25 cellular contexts compared by ENCODE assay signal in the genomic region with DNA sequence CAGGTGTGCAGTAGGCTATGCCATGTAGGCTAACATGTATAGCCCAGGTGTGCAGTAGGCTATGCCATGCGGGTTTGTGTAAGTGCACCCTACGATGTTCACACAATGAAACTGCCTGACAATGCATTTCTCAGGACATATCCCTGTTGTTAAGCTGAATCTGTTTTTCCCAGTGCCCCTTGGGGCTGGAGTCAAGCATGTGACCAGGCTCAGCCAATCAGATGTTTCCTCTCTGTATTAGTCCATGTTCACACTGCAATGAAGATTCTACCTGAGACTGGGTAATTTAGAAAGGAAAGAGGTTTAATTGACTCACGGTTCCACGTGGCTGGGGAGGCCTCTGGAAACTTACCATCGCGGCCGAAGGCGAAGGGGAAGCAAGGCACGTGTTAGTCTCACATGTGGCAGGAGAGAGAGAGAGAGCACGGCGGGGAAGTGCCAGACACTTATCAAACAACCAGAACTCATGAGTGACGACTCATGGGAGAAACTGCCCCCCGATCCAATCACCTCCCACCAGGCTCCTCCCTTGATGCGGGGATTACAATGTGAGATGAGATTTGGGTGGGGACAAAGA. TPM values are rescaled to one million over a fixed set of nuclear protein-coding genes. Genes with fewer than 3 reads are reported as not detected.
DNase-seq lines count a peak whose midpoint lies in the region; ATAC-seq, FAIRE-seq and TF ChIP-seq lines count a peak whose summit lies in the region.
"Had no signal": no experiment of that assay in that cellular context is flagged by ENCODE, and none has a peak within 500 bp of the region (broad histone marks: within the 10 kb centered on the region; RNA-seq: fewer than 3 reads in every experiment).

No MANE protein-coding gene starts in this region.

- BruUV-seq in HCT116 (replicated peaks; lab: Mats Ljungman, UMichigan), result no TSS peak
- BruUV-seq in K562 (replicated peaks; lab: Mats Ljungman, UMichigan), result no TSS peak

- H3K56ac ChIP-seq in mesendoderm (ENCODE audit: low read length), result no peak overlapping the region

- peaks cover 61% of the 10 kb centered on the region for H3K4me1 Mint-ChIP-seq in nephron progenitor cell

- in situ Hi-C loops in K562 (cut with MboI), result no loop called here

- no peaks in the 10 kb centered on the region for H3K79me1 ChIP-seq in mesendoderm (ENCODE audit: low read length)

- H2AFZ ChIP-seq in HCT116 (ENCODE audit: low read depth, low read length, poor library complexity, severe bottlenecking) (no peak overlapping the region), K562 (ENCODE audit: low read depth, low read length) (no peak overlapping the region)

- peaks cover 3% of the 10 kb centered on the region for H3K9me3 Mint-ChIP-seq in nephron progenitor cell

- H3K9me2 ChIP-seq in HCT116 (ENCODE audit: insufficient read depth), result no peaks in the 10 kb centered on the region

- ATAC-seq in HCT116, result peak; percentile 40; the same call in 1 of the 2 replicates
- ATAC-seq in K562, result no peak
- ATAC-seq: Right ventricle myocardium inferior had no signal

- H3K27ac Mint-ChIP-seq in nephron progenitor cell, result peak overlapping the region; percentile 77
- H3K27ac Mint-ChIP-seq: CD4-positive, alpha-beta memory T cell had no signal

- H4K20me1 ChIP-seq in HCT116 (ENCODE audit: insufficient read depth) (no peaks in the 10 kb centered on the region), K562 (replicated peaks; ENCODE audit: control insufficient read depth, insufficient read depth, low read length) (no peaks in the 10 kb centered on the region)

- H3K27me3 Mint-ChIP-seq in nephron progenitor cell (ENCODE audit: low read depth, poor library complexity), result peaks cover 8% of the 10 kb centered on the region

- H3K27ac ChIP-seq in HCT116 (ENCODE audit: low read depth, low read length) (no peak overlapping the region), K562 (ENCODE audit: extremely low read depth, low read depth, low read length) (no peak overlapping the region), mesendoderm (ENCODE audit: low read depth, low read length) (no peak overlapping the region), esophagus muscularis mucosa (replicated peaks in 1 of 4) (no peak overlapping the region)

- WGBS in K562 (ENCODE audit: insufficient coverage, low coverage, missing lambda C conversion rate), result 51% methylated on average over 12 of the region's 14 CpGs
- no CpG with 5 or more reads among the region's 14 CpGs for WGBS in mesendoderm (ENCODE audit: extremely low coverage, insufficient coverage, low lambda C conversion rate)
- WGBS in esophagus muscularis mucosa, result 94% methylated on average over 13 of the region's 14 CpGs

- RAD21 ChIA-PET in HCT116 (lab: Charles Lee; ENCODE audit: low non-redundant PET in 1 of 2, low total read pairs in 2 of 2, uncharacterized antibody in 2 of 2, unreplicated experiment in 2 of 2), result no interaction called here

- intact Hi-C loops in HCT116 (cut with micrococcal nuclease), result no loop called here
- intact Hi-C loops in K562 (cut with micrococcal nuclease), result no loop called here
- intact Hi-C loops in esophagus muscularis mucosa (cut with DNase I), result no loop called here

- TF ChIP-seq EP300 in K562 (IDR thresholded peaks at IDR 0.05; ENCODE audit: low read length) (no peak), esophagus muscularis mucosa (IDR thresholded peaks at IDR 0.05) (no peak)

- no peak overlapping the region for H2BK120ac ChIP-seq in mesendoderm (ENCODE audit: low read depth, low read length)

- H3K27me3 ChIP-seq in HCT116 (ENCODE audit: insufficient read depth, low read length), result no peaks in the 10 kb centered on the region
- H3K27me3 ChIP-seq in K562 (ENCODE audit: control insufficient read depth in 2 of 2, insufficient read depth in 2 of 2, low read length in 2 of 2), result peaks cover 2 to 37% of the 10 kb centered on the region in 2 experiments; a peak in 3 of 5 replicates
- no peaks in the 10 kb centered on the region for H3K27me3 ChIP-seq in mesendoderm (ENCODE audit: insufficient read depth, low read length, poor library complexity)
- peaks cover 0 to 13% (median 0%) of the 10 kb centered on the region in 4 donors for H3K27me3 ChIP-seq in esophagus muscularis mucosa

- TF ChIP-seq CTCF in HCT116 (IDR thresholded peaks at IDR 0.05 in 2 of 3, conservative IDR thresholded peaks at IDR 0.05 in 1 of 3; ENCODE audit: borderline replicate concordance in 1 of 3, insufficient read depth in 1 of 3, low read depth in 2 of 3, low read length in 2 of 3) (no peak), K562 (IDR thresholded peaks at IDR 0.05 in 2 of 3, conservative IDR thresholded peaks at IDR 0.05 in 1 of 3; ENCODE audit: insufficient read depth in 2 of 3, low read depth in 1 of 3, low read length in 3 of 3) (no peak), nephron progenitor cell (IDR thresholded peaks at IDR 0.05) (no peak), esophagus muscularis mucosa (IDR thresholded peaks at IDR 0.05) (no peak)

- H3K4ac ChIP-seq in mesendoderm (ENCODE audit: low read depth, low read length), result no peak overlapping the region

- no peak for DNase-seq in GM12891 (ENCODE audit: insufficient read length, low spot score)
- DNase-seq in HCT116 (ENCODE audit: low read depth, low spot score), result no peak
- no peak for DNase-seq in K562 (ENCODE audit: extremely low read depth in 1 of 4, low spot score in 3 of 4)
- no peak for DNase-seq in nephron progenitor cell
- DNase-seq in mesendoderm, result no peak
- no peak for DNase-seq in SHP77 treated with DMSO at 0.1 percent for 48 hours (lab: John Stamatoyannopoulos, UW)
- no peak for DNase-seq in esophagus muscularis mucosa (ENCODE audit: extremely low spot score)
- DNase-seq: C1 segment of cervical spinal cord; CD4-positive, alpha-beta memory T cell; COR-L47; DMS53; H7; KBM-7; MG63; NCI-H1105 treated with DMSO at 0.1 percent for 48 hours; NCI-H146; NCI-H1930; NCI-H2107; NCI-H446; NCI-H524 treated with DMSO at 0.1 percent for 48 hours; NCI-H774 had no signal

- POLR2A ChIA-PET in HCT116 (lab: Charles Lee) (no interaction called here), K562 (lab: Yijun Ruan, JAX) (no interaction called here)

- H3K4me2 ChIP-seq in HCT116 (ENCODE audit: low read length) (no peak overlapping the region), K562 (ENCODE audit: insufficient read depth, low read length) (no peak overlapping the region), mesendoderm (ENCODE audit: low read length) (no peak overlapping the region)

- no peak overlapping the region for H3K4me3 Mint-ChIP-seq in nephron progenitor cell
- H3K4me3 Mint-ChIP-seq: CD4-positive, alpha-beta memory T cell had no signal

- no peak overlapping the region for H3K4me3 ChIP-seq in HCT116 (replicated peaks in 1 of 2; ENCODE audit: low read depth in 1 of 2, low read length in 2 of 2)
- no peak overlapping the region for H3K4me3 ChIP-seq in K562
- H3K4me3 ChIP-seq in mesendoderm (ENCODE audit: low read length), result no peak overlapping the region
- no peak overlapping the region for H3K4me3 ChIP-seq in esophagus muscularis mucosa
- H3K4me3 ChIP-seq: MG63 had no signal

- TF ChIP-seq RAD21 in HCT116 (IDR thresholded peaks at IDR 0.05; ENCODE audit: low read depth) (no peak), K562 (CRISPR knock-in tag; conservative IDR thresholded peaks at IDR 0.05 in 1 of 2, IDR thresholded peaks at IDR 0.05 in 1 of 2) (no peak)

- no peak overlapping the region for H4K5ac ChIP-seq in mesendoderm (ENCODE audit: low read length)

- no peak overlapping the region for H3K9ac ChIP-seq in HCT116 (ENCODE audit: low read length)
- H3K9ac ChIP-seq in K562 (ENCODE audit: insufficient read depth in 1 of 2, low read depth in 2 of 2, low read length in 2 of 2), result no peak overlapping the region
- no peak overlapping the region for H3K9ac ChIP-seq in mesendoderm (ENCODE audit: low read length)

- no peak overlapping the region for H4K8ac ChIP-seq in mesendoderm (ENCODE audit: low read depth, low read length)

- no peaks in the 10 kb centered on the region for H3K79me2 ChIP-seq in HCT116 (ENCODE audit: insufficient read depth, low read length)
- no peaks in the 10 kb centered on the region for H3K79me2 ChIP-seq in K562 (ENCODE audit: control insufficient read depth, insufficient read depth, low read length)
- H3K79me2 ChIP-seq in mesendoderm (ENCODE audit: control insufficient read depth, insufficient read depth, low read length), result no peaks in the 10 kb centered on the region

- H3K36me3 Mint-ChIP-seq in nephron progenitor cell (ENCODE audit: low read depth), result peaks cover 5% of the 10 kb centered on the region
- H3K36me3 Mint-ChIP-seq: CD4-positive, alpha-beta memory T cell had no signal

- no peak overlapping the region for H2BK15ac ChIP-seq in mesendoderm (replicated peaks; ENCODE audit: low read depth)

- no peak for TF ChIP-seq POLR2A in GM12891 (IDR thresholded peaks at IDR 0.05; ENCODE audit: low read depth, low read length)
- no peak for TF ChIP-seq POLR2A in HCT116 (IDR thresholded peaks at IDR 0.05; ENCODE audit: borderline replicate concordance, extremely low read depth, insufficient read depth, insufficient read length)
- no peak for TF ChIP-seq POLR2A in K562 (conservative IDR thresholded peaks at IDR 0.05)
- no peak for TF ChIP-seq POLR2A in esophagus muscularis mucosa (IDR thresholded peaks at IDR 0.05; ENCODE audit: low read depth)

- no peaks in the 10 kb centered on the region for H3K4me1 ChIP-seq in HCT116 (ENCODE audit: control insufficient read depth in 1 of 2, insufficient read depth in 2 of 2, low read length in 2 of 2)
- H3K4me1 ChIP-seq in K562 (replicated peaks in 1 of 2; ENCODE audit: control insufficient read depth in 2 of 2, insufficient read depth in 2 of 2, low read length in 2 of 2), result peaks cover 2 to 4% of the 10 kb centered on the region in 2 experiments; a peak in 4 of 5 replicates
- H3K4me1 ChIP-seq in mesendoderm (ENCODE audit: control insufficient read depth, low read depth, low read length), result peaks cover 2% of the 10 kb centered on the region
- no peaks in the 10 kb centered on the region for H3K4me1 ChIP-seq in esophagus muscularis mucosa

- FAIRE-seq in GM12891 (lab: Jason Lieb, UNC), result peak; percentile 23
- FAIRE-seq in K562 (lab: Jason Lieb, UNC), result no peak

- H3K36me3 ChIP-seq in HCT116 (ENCODE audit: control insufficient read depth in 1 of 2, insufficient read depth in 2 of 2, low read length in 2 of 2) (no peaks in the 10 kb centered on the region), K562 (ENCODE audit: control insufficient read depth, insufficient read depth, low read length) (no peaks in the 10 kb centered on the region), mesendoderm (ENCODE audit: control insufficient read depth, insufficient read depth, low read length) (no peaks in the 10 kb centered on the region), esophagus muscularis mucosa (no peaks in the 10 kb centered on the region)
- H3K36me3 ChIP-seq: MG63 had no signal

- H3K9me3 ChIP-seq in HCT116 (ENCODE audit: control insufficient read depth in 1 of 2, insufficient read depth in 1 of 2, low read depth in 1 of 2, low read length in 2 of 2) (no peaks in the 10 kb centered on the region), K562 (replicated peaks; ENCODE audit: control insufficient read depth, insufficient read depth, low read depth, low read length) (no peaks in the 10 kb centered on the region), esophagus muscularis mucosa (no peaks in the 10 kb centered on the region)
- H3K9me3 ChIP-seq: MG63 had no signal

- H2AK5ac ChIP-seq in mesendoderm (ENCODE audit: low read length), result no peak overlapping the region

- no peaks in the 10 kb centered on the region for H3K9me1 ChIP-seq in K562 (ENCODE audit: control insufficient read depth, insufficient read depth, low read length)

- no peak overlapping the region for H3K18ac ChIP-seq in mesendoderm (ENCODE audit: low read length)

- no peak overlapping the region for H3K23ac ChIP-seq in mesendoderm (ENCODE audit: low read length)

- no peak overlapping the region for H2BK5ac ChIP-seq in mesendoderm (ENCODE audit: low read length)

- CTCF ChIA-PET in HCT116 (lab: Charles Lee) (no interaction called here), K562 (lab: Yijun Ruan, JAX; ENCODE audit: low intra/inter-chr PET ratio) (no interaction called here)

RNA-seq across cellular contexts. Expression of gene ITM2C, which starts 24.2 kb away (rescaled TPM):
- 117 TPM for polyA plus RNA-seq in GM12891 (2012; ENCODE audit: low read depth, missing spikeins)
- 117 TPM for total RNA-seq in HCT116 (2021; ENCODE audit: unreplicated experiment)
- polyA plus RNA-seq in HCT116 (2012), result 192 and 214 TPM in 2 replicates
- total RNA-seq in K562 (2011; cell fraction: chromatin; rRNA removed; ENCODE audit: low replicate concordance), result 15.7 and 63.4 TPM in 2 replicates
- total RNA-seq in K562 (2011; cell fraction: nucleolus; rRNA removed), result 70.9 and 81.4 TPM in 2 replicates
- total RNA-seq in K562 (2011; cell fraction: nucleoplasm; rRNA removed), result 54.6 and 63.5 TPM in 2 replicates
- total RNA-seq in K562 (2014; rRNA removed), result 21.5 and 30.9 TPM in 2 replicates
- total RNA-seq in K562 (2014; rRNA removed; fragmentation: Illumina TruSeq; extraction: Trizol), result 14.3 and 15.4 TPM in 2 replicates
- 19.7 and 20.8 TPM in 2 replicates for total RNA-seq in K562 (2015; rRNA removed; fragmentation: Illumina TruSeq; extraction: Trizol)
- total RNA-seq in K562 (2021), result 24.1 and 26.0 TPM in 2 replicates
- 58.8 and 64.7 TPM in 2 replicates for polyA plus RNA-seq in K562 (2011; rRNA removed)
- 72.2 and 89.1 TPM in 2 replicates for polyA plus RNA-seq in K562 (2011; cell fraction: cytosol; rRNA removed)
- polyA plus RNA-seq in K562 (2011; cell fraction: nucleus; rRNA removed), result 23.0 and 26.2 TPM in 2 replicates
- 40.7 and 50.5 TPM in 2 replicates for polyA plus RNA-seq in K562 (2012)
- 37.5 and 38.3 TPM in 2 replicates for polyA plus RNA-seq in K562 (2014; fragmentation: Illumina TruSeq; extraction: Trizol)
- 1 to 10 TPM in 1 of 2 experiments, under 1 TPM in 1; 0.49 to 1.4 TPM for polyA plus RNA-seq in K562 (2014; fragmentation: Nextera tagmentation; extraction: Ambion mirVana)
- polyA plus RNA-seq in K562 (2014; rRNA removed), result 27.1 and 37.1 TPM in 2 replicates
- polyA minus RNA-seq in K562 (2011; rRNA and poly(A)+ RNA removed), result 42.9 and 62.5 TPM in 2 replicates
- 29.0 and 39.4 TPM in 2 replicates for polyA minus RNA-seq in K562 (2011; cell fraction: cytosol; rRNA and poly(A)+ RNA removed)
- 3.5 and 4.2 TPM in 2 replicates for polyA minus RNA-seq in K562 (2011; cell fraction: nucleus; rRNA and poly(A)+ RNA removed)
- polyA plus RNA-seq in mesendoderm (2013, experiment 1 of 2), result 368 TPM
- 373 TPM for polyA plus RNA-seq in mesendoderm (2013, experiment 2 of 2)
- 100 to 1,000 TPM in 2 of 4 donors, 10 to 100 TPM in 2; 84.0 to 145 (median 101) TPM for total RNA-seq in esophagus muscularis mucosa

RNA-seq across cellular contexts. Expression of gene GPR55, which starts 36.1 kb away (rescaled TPM):
- polyA plus RNA-seq in GM12891 (2012; ENCODE audit: low read depth, missing spikeins), result 20.8 TPM
- total RNA-seq in HCT116 (2021; ENCODE audit: unreplicated experiment) (not detected), K562 (2014; rRNA removed) (0.08 and 0.18 TPM in 2 replicates), K562 (2014; rRNA removed; fragmentation: Illumina TruSeq; extraction: Trizol) (0.11 and 0.16 TPM in 2 replicates), K562 (2015; rRNA removed; fragmentation: Illumina TruSeq; extraction: Trizol) (0.34 and 0.36 TPM in 2 replicates), K562 (2021) (0.07 and 0.18 TPM in 2 replicates), esophagus muscularis mucosa (under 1 TPM in 2 of 4 donors, not detected in 2; 0.29 to 0.42 TPM)
- polyA plus RNA-seq in HCT116 (2012), result 0.08 TPM in 1 of 2 replicates, not detected in the other
- 1.3 and 2.8 TPM in 2 replicates for total RNA-seq in K562 (2011; cell fraction: chromatin; rRNA removed; ENCODE audit: low replicate concordance)
- 2.0 and 2.2 TPM in 2 replicates for total RNA-seq in K562 (2011; cell fraction: nucleolus; rRNA removed)
- total RNA-seq in K562 (2011; cell fraction: nucleoplasm; rRNA removed), result 1.5 and 2.7 TPM in 2 replicates
- polyA plus RNA-seq in K562 (2011; rRNA removed) (0.32 and 0.49 TPM in 2 replicates), K562 (2014; fragmentation: Illumina TruSeq; extraction: Trizol) (0.16 and 0.19 TPM in 2 replicates), K562 (2014; fragmentation: Nextera tagmentation; extraction: Ambion mirVana) (under 1 TPM; 0.27 to 0.34 TPM), K562 (2014; rRNA removed) (0.36 and 0.73 TPM in 2 replicates)
- 0.34 and 0.49 TPM in 2 replicates for polyA plus RNA-seq in K562 (2011; cell fraction: cytosol; rRNA removed)
- polyA plus RNA-seq in K562 (2011; cell fraction: nucleus; rRNA removed), result 0.95 and 1.7 TPM in 2 replicates
- polyA plus RNA-seq in K562 (2012), result 1.2 and 1.4 TPM in 2 replicates
- polyA minus RNA-seq in K562 (2011; rRNA and poly(A)+ RNA removed), result 0.45 and 0.46 TPM in 2 replicates
- polyA minus RNA-seq in K562 (2011; cell fraction: cytosol; rRNA and poly(A)+ RNA removed), result not detected in 2 replicates
- polyA minus RNA-seq in K562 (2011; cell fraction: nucleus; rRNA and poly(A)+ RNA removed), result 1.00 and 1.1 TPM in 2 replicates
- 0.41 TPM for polyA plus RNA-seq in mesendoderm (2013, experiment 1 of 2)
- polyA plus RNA-seq in mesendoderm (2013, experiment 2 of 2), result 0.41 TPM
- total RNA-seq: Daoy, G401, H7, HT-29, Right ventricle myocardium inferior had no signal
